12 cellular contexts compared by ENCODE assay signal in the genomic region with DNA sequence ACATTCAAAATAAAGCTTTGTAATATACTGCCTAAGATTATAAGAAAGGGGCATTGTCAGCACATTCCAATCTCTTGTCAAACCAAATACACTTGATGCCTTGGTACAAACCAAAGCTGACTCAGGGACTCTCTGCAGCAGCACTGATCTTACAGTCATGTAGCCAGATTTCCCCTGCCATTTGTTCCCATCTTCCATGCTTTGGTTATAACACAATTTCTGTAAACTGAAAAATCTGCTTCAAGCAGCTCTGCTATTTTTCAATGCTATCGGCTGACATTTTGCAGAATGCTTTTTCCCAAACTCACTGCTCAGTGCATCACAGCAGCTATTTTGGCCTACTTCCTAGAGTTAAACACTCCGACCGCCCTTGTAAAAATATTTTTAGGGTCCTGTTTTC. TPM values are rescaled to one million over a fixed set of nuclear protein-coding genes. Genes with fewer than 3 reads are reported as not detected.
DNase-seq lines count a peak whose midpoint lies in the region; ATAC-seq and TF ChIP-seq lines count a peak whose summit lies in the region.
"Had no signal": no experiment of that assay in that cellular context is flagged by ENCODE, and none has a peak within 500 bp of the region (broad histone marks: within the 10 kb centered on the region; RNA-seq: fewer than 3 reads in every experiment).

No MANE protein-coding gene starts in this region.

- POLR2A ChIA-PET in RWPE1 (lab: Yijun Ruan, JAX; ENCODE audit: low non-redundant PET): no interaction called here

- TF ChIP-seq CTCF in GM23338 (conservative IDR thresholded peaks at IDR 0.05; ENCODE audit: low read depth in 2 of 2) (no peak), cardiac fibroblast (IDR thresholded peaks at IDR 0.05; ENCODE audit: low read depth, low read length) (no peak), hepatocyte (IDR thresholded peaks at IDR 0.05; ENCODE audit: poor library complexity) (no peak), RWPE1 (conservative IDR thresholded peaks at IDR 0.05; ENCODE audit: low read depth) (no peak)

- CTCF ChIA-PET in RWPE1 (lab: Yijun Ruan, JAX): interaction anchor here (0.6 kb wide), 1 partner anchor 762 kb away, joined by 3 read pairs; no protein-coding TSS in a partner anchor

- H3K27me3 Mint-ChIP-seq in GM23338 (ENCODE audit: insufficient read depth, low read depth, poor library complexity): no peaks in the 10 kb centered on the region
- peaks cover 5% of the 10 kb centered on the region for H3K27me3 Mint-ChIP-seq in activated CD4-positive, alpha-beta T cell treated with anti-CD3 and anti-CD28 coated beads, Interleukin-2, amount 10 ng/mL, durations not matched to agents 24 days and 14 days

- no peaks in the 10 kb centered on the region for H3K36me3 ChIP-seq in GM23338 (ENCODE audit: insufficient read depth)
- H3K36me3 ChIP-seq in hepatocyte (replicated peaks; ENCODE audit: insufficient read depth, low read depth): no peaks in the 10 kb centered on the region

- H3K27ac Mint-ChIP-seq in GM23338: no peak overlapping the region
- H3K27ac Mint-ChIP-seq in activated CD4-positive, alpha-beta T cell treated with anti-CD3 and anti-CD28 coated beads, Interleukin-2, amount 10 ng/mL, durations not matched to agents 24 days and 14 days: no peak overlapping the region
- H3K27ac Mint-ChIP-seq: activated T-helper 1 cell treated with anti-CD3 and anti-CD28 coated beads, Interleukin-12 subunit alpha, Interleukin-12 subunit beta, Interleukin-2, Interleukin-4 antibody, amounts not matched to agents 30 ng/mL and 10 ng/mL and 1 ng/mL, durations not matched to agents 14 hours and 24 hours and 36 hours had no signal

- WGBS in hepatocyte (ENCODE audit: low lambda C conversion rate, missing lambda C conversion rate): 29% methylated on average over 3 of the region's 3 CpGs

- intact Hi-C loops in activated CD4-positive, alpha-beta T cell treated with anti-CD3 and anti-CD28 coated beads, Interleukin-2, amount 10 ng/mL, durations not matched to agents 24 days and 14 days (cut with micrococcal nuclease): no loop called here

- no peaks in the 10 kb centered on the region for H3K9me3 Mint-ChIP-seq in GM23338
- H3K9me3 Mint-ChIP-seq in activated CD4-positive, alpha-beta T cell treated with anti-CD3 and anti-CD28 coated beads, Interleukin-2, amount 10 ng/mL, durations not matched to agents 24 days and 14 days: no peaks in the 10 kb centered on the region
- H3K9me3 Mint-ChIP-seq: activated T-helper 1 cell treated with anti-CD3 and anti-CD28 coated beads, Interleukin-12 subunit alpha, Interleukin-12 subunit beta, Interleukin-2, Interleukin-4 antibody, amounts not matched to agents 30 ng/mL and 10 ng/mL and 1 ng/mL, durations not matched to agents 14 hours and 24 hours and 36 hours had no signal

- H3K4me2 ChIP-seq in GM23338 (no peak overlapping the region), hepatocyte (peak overlapping the region; percentile 49)

- H2AFZ ChIP-seq in GM23338: no peak overlapping the region
- no peak overlapping the region for H2AFZ ChIP-seq in hepatocyte

- TF ChIP-seq POLR2A in erythroblast (IDR thresholded peaks at IDR 0.05; ENCODE audit: low read length): no peak

- no peak overlapping the region for H3K4me3 ChIP-seq in GM23338
- no peak overlapping the region for H3K4me3 ChIP-seq in cardiac fibroblast (replicated peaks in 1 of 2; ENCODE audit: low read depth in 2 of 2, low read length in 2 of 2)
- no peak overlapping the region for H3K4me3 ChIP-seq in hepatocyte

- H4K20me1 ChIP-seq in GM23338 (replicated peaks; ENCODE audit: insufficient read depth): no peaks in the 10 kb centered on the region
- H4K20me1 ChIP-seq in hepatocyte (ENCODE audit: insufficient read depth, poor library complexity, severe bottlenecking): no peaks in the 10 kb centered on the region

- DNase-seq in GM23338 (ENCODE audit: low spot score) (peak; percentile 30), cardiac fibroblast (ENCODE audit: low read depth in 2 of 2) (peak; percentile 65 to 70), hepatocyte (ENCODE audit: low spot score) (peak; percentile 39), retina (peak; percentile 43), NCI-H128 (lab: John Stamatoyannopoulos, UW; ENCODE audit: unreplicated experiment) (no peak), RWPE1 (ENCODE audit: low spot score) (no peak), erythroblast (lab: John Stamatoyannopoulos, UW) (no peak)
- no peak for DNase-seq in activated CD4-positive, alpha-beta T cell treated with anti-CD3 and anti-CD28 coated beads, Interleukin-2, amount 10 ng/mL, durations not matched to agents 24 days and 14 days
- DNase-seq: Kasumi-1; NCI-H748 treated with DMSO at 0.1 percent for 48 hours; stimulated activated CD8-positive, alpha-beta memory T cell treated with anti-CD3 and anti-CD28 coated beads, Interleukin-4, amount 100 ng/mL, for 48 hours had no signal

- peaks cover 9% of the 10 kb centered on the region for H3K4me1 Mint-ChIP-seq in GM23338
- no peaks in the 10 kb centered on the region for H3K4me1 Mint-ChIP-seq in activated CD4-positive, alpha-beta T cell treated with anti-CD3 and anti-CD28 coated beads, Interleukin-2, amount 10 ng/mL, durations not matched to agents 24 days and 14 days

- H3K27me3 ChIP-seq in GM23338 (ENCODE audit: insufficient read depth) (no peaks in the 10 kb centered on the region), hepatocyte (no peaks in the 10 kb centered on the region)

- H3K9me2 ChIP-seq in GM23338 (ENCODE audit: insufficient read depth) (no peaks in the 10 kb centered on the region), hepatocyte (replicated peaks; ENCODE audit: insufficient read depth) (no peaks in the 10 kb centered on the region)

- H3K27ac ChIP-seq in GM23338 (ENCODE audit: low read depth) (no peak overlapping the region), hepatocyte (peak overlapping the region; percentile 16), RWPE1 (no peak overlapping the region)

- H3K4me1 ChIP-seq in GM23338 (ENCODE audit: insufficient read depth): peaks cover 9% of the 10 kb centered on the region; the same call in 1 of the 2 replicates
- peaks cover 21% of the 10 kb centered on the region for H3K4me1 ChIP-seq in hepatocyte (ENCODE audit: insufficient read depth)

- H3K4me3 Mint-ChIP-seq in GM23338: no peak overlapping the region
- no peak overlapping the region for H3K4me3 Mint-ChIP-seq in activated CD4-positive, alpha-beta T cell treated with anti-CD3 and anti-CD28 coated beads, Interleukin-2, amount 10 ng/mL, durations not matched to agents 24 days and 14 days
- H3K4me3 Mint-ChIP-seq: activated T-helper 1 cell treated with anti-CD3 and anti-CD28 coated beads, Interleukin-12 subunit alpha, Interleukin-12 subunit beta, Interleukin-2, Interleukin-4 antibody, amounts not matched to agents 30 ng/mL and 10 ng/mL and 1 ng/mL, durations not matched to agents 14 hours and 24 hours and 36 hours had no signal

- H3K9me3 ChIP-seq in hepatocyte (ENCODE audit: low read depth): no peaks in the 10 kb centered on the region

- peak; percentile 70 for ATAC-seq in GM23338

- no peaks in the 10 kb centered on the region for H3F3A ChIP-seq in GM23338 (replicated peaks; ENCODE audit: low read depth)

- peaks cover 72% of the 10 kb centered on the region for H3K79me2 ChIP-seq in GM23338 (replicated peaks; ENCODE audit: insufficient read depth)
- H3K79me2 ChIP-seq in hepatocyte: peaks cover 90% of the 10 kb centered on the region

- H3K36me3 Mint-ChIP-seq in GM23338 (ENCODE audit: low read depth): 0 out of 3 replicates have a peak, but pooled peaks cover 1% of the 10 kb centered on the region
- H3K36me3 Mint-ChIP-seq in activated CD4-positive, alpha-beta T cell treated with anti-CD3 and anti-CD28 coated beads, Interleukin-2, amount 10 ng/mL, durations not matched to agents 24 days and 14 days (ENCODE audit: low read depth): no peaks in the 10 kb centered on the region

TF ChIP-seq in GM23338, 12 proteins besides CTCF, POLR2A, EP300 and RAD21 (continues in another document):
- TF ChIP-seq, protein P1, sequence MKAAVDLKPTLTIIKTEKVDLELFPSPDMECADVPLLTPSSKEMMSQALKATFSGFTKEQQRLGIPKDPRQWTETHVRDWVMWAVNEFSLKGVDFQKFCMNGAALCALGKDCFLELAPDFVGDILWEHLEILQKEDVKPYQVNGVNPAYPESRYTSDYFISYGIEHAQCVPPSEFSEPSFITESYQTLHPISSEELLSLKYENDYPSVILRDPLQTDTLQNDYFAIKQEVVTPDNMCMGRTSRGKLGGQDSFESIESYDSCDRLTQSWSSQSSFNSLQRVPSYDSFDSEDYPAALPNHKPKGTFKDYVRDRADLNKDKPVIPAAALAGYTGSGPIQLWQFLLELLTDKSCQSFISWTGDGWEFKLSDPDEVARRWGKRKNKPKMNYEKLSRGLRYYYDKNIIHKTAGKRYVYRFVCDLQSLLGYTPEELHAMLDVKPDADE (IDR thresholded peaks at IDR 0.05): no peak
- TF ChIP-seq, protein P2, sequence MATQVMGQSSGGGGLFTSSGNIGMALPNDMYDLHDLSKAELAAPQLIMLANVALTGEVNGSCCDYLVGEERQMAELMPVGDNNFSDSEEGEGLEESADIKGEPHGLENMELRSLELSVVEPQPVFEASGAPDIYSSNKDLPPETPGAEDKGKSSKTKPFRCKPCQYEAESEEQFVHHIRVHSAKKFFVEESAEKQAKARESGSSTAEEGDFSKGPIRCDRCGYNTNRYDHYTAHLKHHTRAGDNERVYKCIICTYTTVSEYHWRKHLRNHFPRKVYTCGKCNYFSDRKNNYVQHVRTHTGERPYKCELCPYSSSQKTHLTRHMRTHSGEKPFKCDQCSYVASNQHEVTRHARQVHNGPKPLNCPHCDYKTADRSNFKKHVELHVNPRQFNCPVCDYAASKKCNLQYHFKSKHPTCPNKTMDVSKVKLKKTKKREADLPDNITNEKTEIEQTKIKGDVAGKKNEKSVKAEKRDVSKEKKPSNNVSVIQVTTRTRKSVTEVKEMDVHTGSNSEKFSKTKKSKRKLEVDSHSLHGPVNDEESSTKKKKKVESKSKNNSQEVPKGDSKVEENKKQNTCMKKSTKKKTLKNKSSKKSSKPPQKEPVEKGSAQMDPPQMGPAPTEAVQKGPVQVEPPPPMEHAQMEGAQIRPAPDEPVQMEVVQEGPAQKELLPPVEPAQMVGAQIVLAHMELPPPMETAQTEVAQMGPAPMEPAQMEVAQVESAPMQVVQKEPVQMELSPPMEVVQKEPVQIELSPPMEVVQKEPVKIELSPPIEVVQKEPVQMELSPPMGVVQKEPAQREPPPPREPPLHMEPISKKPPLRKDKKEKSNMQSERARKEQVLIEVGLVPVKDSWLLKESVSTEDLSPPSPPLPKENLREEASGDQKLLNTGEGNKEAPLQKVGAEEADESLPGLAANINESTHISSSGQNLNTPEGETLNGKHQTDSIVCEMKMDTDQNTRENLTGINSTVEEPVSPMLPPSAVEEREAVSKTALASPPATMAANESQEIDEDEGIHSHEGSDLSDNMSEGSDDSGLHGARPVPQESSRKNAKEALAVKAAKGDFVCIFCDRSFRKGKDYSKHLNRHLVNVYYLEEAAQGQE (IDR thresholded peaks at IDR 0.05; ENCODE audit: unreplicated experiment): no peak
- no peak for TF ChIP-seq EZH2phosphoT487 (IDR thresholded peaks at IDR 0.05; ENCODE audit: unreplicated experiment)

RNA-seq across cellular contexts. Expression of a gene that starts 18.2 kb away (rescaled TPM):
- 30.5 and 31.7 TPM in 2 replicates for total RNA-seq in GM23338 (2014; rRNA removed; shearing (Covaris generic))
- 19.3 and 26.7 TPM in 2 replicates for polyA plus RNA-seq in GM23338 (2016; fragmentation: Nextera tagmentation; extraction: Ambion mirVana)
- 148 and 155 TPM in 2 replicates for total RNA-seq in hepatocyte
- polyA plus RNA-seq in hepatocyte: 93.8 and 97.3 TPM in 2 replicates
- 1.6 and 2.0 TPM in 2 replicates for total RNA-seq in activated CD4-positive, alpha-beta T cell treated with anti-CD3 and anti-CD28 coated beads, Interleukin-2, amount 10 ng/mL, durations not matched to agents 24 days and 14 days

Comparison
In these comparisons a context has a peak if more than half of its experiments do, and no peak if none do; other contexts are left out.
1. DNase-seq: peak in GM23338 (single experiment), cardiac fibroblast (2 of 2), hepatocyte (single experiment) and retina (single experiment); none in activated CD4-positive, alpha-beta T cell treated with anti-CD3 and anti-CD28 coated beads, Interleukin-2, amount 10 ng/mL, durations not matched to agents 24 days and 14 days (single experiment), NCI-H128 (single experiment), RWPE1 (single experiment) and erythroblast (0 of 2).
2. RNA of a gene that starts 18.2 kb away (total RNA-seq): 148 to 155 TPM in hepatocyte and 30.5 to 31.7 TPM in GM23338; 1.6 to 2.0 TPM in activated CD4-positive, alpha-beta T cell treated with anti-CD3 and anti-CD28 coated beads, Interleukin-2, amount 10 ng/mL, durations not matched to agents 24 days and 14 days; every median in the first group is over 10 times any median in the second.